26 cellular contexts compared by ENCODE assay signal in the genomic region with DNA sequence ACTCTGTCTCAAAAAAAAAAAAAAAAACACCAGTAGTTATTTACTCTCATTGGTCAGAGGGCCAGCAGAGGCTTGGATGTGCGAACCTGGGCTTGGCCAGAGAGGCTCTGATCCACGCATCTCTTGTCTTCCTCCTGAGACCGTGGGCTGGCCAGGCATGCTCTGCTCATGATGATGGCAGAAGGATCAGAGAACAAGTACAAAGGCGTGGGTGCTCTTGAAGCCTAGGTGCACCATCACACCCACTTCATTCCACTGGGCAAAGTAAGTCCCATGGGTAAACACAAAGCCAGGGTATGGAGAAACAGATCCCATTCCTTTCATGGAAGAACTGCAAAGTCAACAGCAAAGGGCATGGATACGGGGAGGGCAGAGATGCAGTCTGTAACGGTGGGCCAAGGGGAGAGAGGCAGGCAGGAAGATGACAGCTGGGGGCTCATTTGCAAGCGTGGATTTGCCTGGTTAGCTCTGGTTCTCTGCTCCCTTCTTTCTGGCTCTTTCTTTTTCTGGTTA.
"Had no signal": no experiment of that assay in that cellular context is flagged by ENCODE, and none has a peak within 500 bp of the region (broad histone marks: within the 10 kb centered on the region; RNA-seq: fewer than 3 reads in every experiment).

No MANE protein-coding gene starts in this region.

- H3K27me3 ChIP-seq: adrenal gland, body of pancreas, foreskin keratinocyte had no signal

- DNase-seq: activated CD4-positive, alpha-beta T cell treated with anti-CD3 and anti-CD28 coated beads, Interleukin-2, amount 50 U/mL, for 1 hour; activated CD4-positive, alpha-beta T cell treated with anti-CD3 and anti-CD28 coated beads, Interleukin-2, amount 50 U/mL, for 48 hours; activated CD8-positive, alpha-beta memory T cell treated with anti-CD3 and anti-CD28 coated beads for 24 hours; activated CD8-positive, alpha-beta T cell treated with anti-CD3 and anti-CD28 coated beads for 36 hours; activated effector memory CD4-positive, alpha-beta T cell treated with anti-CD3 and anti-CD28 coated beads, Interleukin-2, amount 50 U/mL, for 16 hours; activated naive CD4-positive, alpha-beta T cell treated with anti-CD3 and anti-CD28 coated beads for 36 hours; activated naive CD8-positive, alpha-beta T cell treated with anti-CD3 and anti-CD28 coated beads for 36 hours; activated naive CD8-positive, alpha-beta T cell treated with anti-CD3 and anti-CD28 coated beads, Interleukin-2, amount 50 U/mL, for 24 hours; activated T-cell treated with anti-CD3 and anti-CD28 coated beads, Interleukin-2, amount 50 U/mL, for 4 hours; adrenal gland; amygdala; body of pancreas; caudate nucleus; cortex of kidney; dermis blood vessel endothelial cell; effector CD4-positive, alpha-beta T cell; effector memory CD8-positive, alpha-beta T cell; erythroblast; foreskin keratinocyte; gastrocnemius medialis; heart right ventricle; T-helper 2 cell had no signal

- H3K4me3 ChIP-seq: adrenal gland, body of pancreas, esophagus muscularis mucosa, gastrocnemius medialis, heart right ventricle had no signal

- H3K4me1 ChIP-seq: adrenal gland, esophagus muscularis mucosa, foreskin keratinocyte, gastrocnemius medialis, heart right ventricle had no signal

- FAIRE-seq: colon had no signal

- H3K27ac ChIP-seq: adrenal gland, body of pancreas, esophagus muscularis mucosa, foreskin keratinocyte, gastrocnemius medialis, heart right ventricle had no signal

- H3K9me3 ChIP-seq: adrenal gland, body of pancreas, esophagus muscularis mucosa, gastrocnemius medialis had no signal

- H3K9me3 Mint-ChIP-seq: activated naive CD4-positive, alpha-beta T cell treated with anti-CD3 and anti-CD28 coated beads, Interleukin-2, amount 50 U/mL, for 24 hours; activated naive CD8-positive, alpha-beta T cell treated with anti-CD3 and anti-CD28 coated beads for 36 hours; activated naive CD8-positive, alpha-beta T cell treated with anti-CD3 and anti-CD28 coated beads, Interleukin-2, amount 50 U/mL, for 24 hours; activated T-cell treated with anti-CD3 and anti-CD28 coated beads, Interleukin-2, amount 50 U/mL, for 4 hours; activated T-helper 2 cell treated with anti-CD3 and anti-CD28 coated beads, Interferon-gamma antibody, Interleukin-2, Interleukin-4, amounts not matched to agents 10 μg/mL and 5 μg/mL and 100 μg/mL, durations not matched to agents 14 hours and 24 hours and 36 hours had no signal

- H3K27ac Mint-ChIP-seq: activated CD8-positive, alpha-beta T cell treated with anti-CD3 and anti-CD28 coated beads for 36 hours; activated naive CD4-positive, alpha-beta T cell treated with anti-CD3 and anti-CD28 coated beads for 36 hours; activated naive CD4-positive, alpha-beta T cell treated with anti-CD3 and anti-CD28 coated beads, Interleukin-2, amount 50 U/mL, for 24 hours; activated naive CD8-positive, alpha-beta T cell treated with anti-CD3 and anti-CD28 coated beads for 36 hours; activated naive CD8-positive, alpha-beta T cell treated with anti-CD3 and anti-CD28 coated beads, Interleukin-2, amount 50 U/mL, for 24 hours; activated T-helper 2 cell treated with anti-CD3 and anti-CD28 coated beads, Interferon-gamma antibody, Interleukin-2, Interleukin-4, amounts not matched to agents 10 μg/mL and 5 μg/mL and 100 μg/mL, durations not matched to agents 14 hours and 24 hours and 36 hours; effector memory CD8-positive, alpha-beta T cell had no signal

- ATAC-seq: activated CD8-positive, alpha-beta T cell treated with anti-CD3 and anti-CD28 coated beads for 36 hours; activated naive CD8-positive, alpha-beta T cell treated with anti-CD3 and anti-CD28 coated beads, Interleukin-2, amount 50 U/mL, for 24 hours; activated T-cell treated with anti-CD3 and anti-CD28 coated beads, Interleukin-2, amount 50 U/mL, for 4 hours; body of pancreas; effector memory CD8-positive, alpha-beta T cell; foreskin keratinocyte; gastrocnemius medialis; heart right ventricle had no signal

- H3K36me3 Mint-ChIP-seq: activated naive CD4-positive, alpha-beta T cell treated with anti-CD3 and anti-CD28 coated beads, Interleukin-2, amount 50 U/mL, for 24 hours; activated naive CD8-positive, alpha-beta T cell treated with anti-CD3 and anti-CD28 coated beads for 36 hours had no signal

- H3K4me1 Mint-ChIP-seq: activated naive CD4-positive, alpha-beta T cell treated with anti-CD3 and anti-CD28 coated beads, Interleukin-2, amount 50 U/mL, for 24 hours had no signal

- H3K36me3 ChIP-seq: adrenal gland, esophagus muscularis mucosa, gastrocnemius medialis, heart right ventricle had no signal

- H3K4me3 Mint-ChIP-seq: activated CD8-positive, alpha-beta T cell treated with anti-CD3 and anti-CD28 coated beads for 36 hours; activated naive CD4-positive, alpha-beta T cell treated with anti-CD3 and anti-CD28 coated beads for 36 hours; activated naive CD4-positive, alpha-beta T cell treated with anti-CD3 and anti-CD28 coated beads, Interleukin-2, amount 50 U/mL, for 24 hours; activated naive CD8-positive, alpha-beta T cell treated with anti-CD3 and anti-CD28 coated beads for 36 hours; activated naive CD8-positive, alpha-beta T cell treated with anti-CD3 and anti-CD28 coated beads, Interleukin-2, amount 50 U/mL, for 24 hours; activated T-cell treated with anti-CD3 and anti-CD28 coated beads, Interleukin-2, amount 50 U/mL, for 4 hours; effector memory CD8-positive, alpha-beta T cell had no signal
